Comparison of ENCODE assay signal across 8 cellular contexts in genomic region chr6:144266091-144266649, GRCh38. TPM values are rescaled to one million over a fixed set of nuclear protein-coding genes. Genes with fewer than 3 reads are reported as not detected.
DNase-seq lines count a peak whose midpoint lies in the region; ATAC-seq and TF ChIP-seq lines count a peak whose summit lies in the region.

No MANE protein-coding gene starts in this region.

- H3K9me3 Mint-ChIP-seq in GM23338, result peaks cover 14% of the 10 kb centered on the region
- peaks cover under 1% of the 10 kb centered on the region for H3K9me3 Mint-ChIP-seq in activated T-cell treated with anti-CD3 and anti-CD28 coated beads, Interleukin-2, amount 50 U/mL, for 24 hours

- H3K4me1 ChIP-seq in GM23338 (ENCODE audit: insufficient read depth) (peaks cover 27% of the 10 kb centered on the region), right atrium auricular region (peaks cover 0 to 27% of the 10 kb centered on the region in 2 donors), sigmoid colon (peaks cover 0 to 27% (median 19%) of the 10 kb centered on the region in 4 donors)

- H3K27ac Mint-ChIP-seq in GM23338, result peak overlapping the region; percentile 89
- no peak overlapping the region for H3K27ac Mint-ChIP-seq in activated T-cell treated with anti-CD3 and anti-CD28 coated beads, Interleukin-2, amount 50 U/mL, for 24 hours

- no peak overlapping the region for H2AFZ ChIP-seq in GM23338

- peaks cover 1% of the 10 kb centered on the region for H3K27me3 Mint-ChIP-seq in GM23338 (ENCODE audit: insufficient read depth, low read depth, poor library complexity)
- no peaks in the 10 kb centered on the region for H3K27me3 Mint-ChIP-seq in activated T-cell treated with anti-CD3 and anti-CD28 coated beads, Interleukin-2, amount 50 U/mL, for 24 hours

- intact Hi-C loops in sigmoid colon (cut with DNase I), result no loop called here

- no peaks in the 10 kb centered on the region for H3F3A ChIP-seq in GM23338 (replicated peaks; ENCODE audit: low read depth)

- H3K27ac ChIP-seq in GM23338 (ENCODE audit: low read depth), result peak overlapping the region; percentile 72
- peak overlapping the region; percentile 61 for H3K27ac ChIP-seq in VCaP
- H3K27ac ChIP-seq in right atrium auricular region, result peak overlapping the region; percentile 43 to 79
- H3K27ac ChIP-seq in sigmoid colon, result peak overlapping the region; percentile 35 to 68 (median 64)

- H3K4me3 ChIP-seq in GM23338 (peak overlapping the region; percentile 36), right atrium auricular region (no peak overlapping the region), sigmoid colon (peak overlapping the region in 1 of 4 donors; percentile 1)

- H3K27me3 ChIP-seq in GM23338 (ENCODE audit: insufficient read depth) (no peaks in the 10 kb centered on the region), right atrium auricular region (no peaks in the 10 kb centered on the region), sigmoid colon (no peaks in the 10 kb centered on the region)

- no peak for TF ChIP-seq POLR2A in sigmoid colon (IDR thresholded peaks at IDR 0.05)

- peaks cover 22% of the 10 kb centered on the region; the same call in 2 of the 3 replicates for H3K36me3 Mint-ChIP-seq in GM23338 (ENCODE audit: low read depth)
- H3K36me3 Mint-ChIP-seq in activated T-cell treated with anti-CD3 and anti-CD28 coated beads, Interleukin-2, amount 50 U/mL, for 24 hours (ENCODE audit: low read depth), result no peaks in the 10 kb centered on the region

- H3K4me2 ChIP-seq in GM23338, result peak overlapping the region; percentile 60

- DNase-seq in GM23338 (ENCODE audit: low spot score), result peak; percentile 92
- peak; percentile 64 for DNase-seq in right atrium auricular region (ENCODE audit: low spot score)
- DNase-seq in sigmoid colon, result peak; percentile 87
- DNase-seq in activated naive CD4-positive, alpha-beta T cell treated with Interleukin-2 at 50 U/mL for 16 hours, result no peak
- DNase-seq in activated T-cell treated with anti-CD3 and anti-CD28 coated beads, Interleukin-2, amount 50 U/mL, for 24 hours, result no peak
- DNase-seq in mesenteric fat pad (ENCODE audit: low spot score), result no peak
- no peak for DNase-seq in globus pallidus (ENCODE audit: low spot score)

- TF ChIP-seq CTCF in GM23338 (conservative IDR thresholded peaks at IDR 0.05; ENCODE audit: low read depth in 2 of 2) (no peak), VCaP (conservative IDR thresholded peaks at IDR 0.05) (no peak), right atrium auricular region (IDR thresholded peaks at IDR 0.05) (no peak), sigmoid colon (IDR thresholded peaks at IDR 0.05) (no peak)

- H3K79me2 ChIP-seq in GM23338 (replicated peaks; ENCODE audit: insufficient read depth), result no peaks in the 10 kb centered on the region

- no peaks in the 10 kb centered on the region for H3K36me3 ChIP-seq in GM23338 (ENCODE audit: insufficient read depth)
- no peaks in the 10 kb centered on the region for H3K36me3 ChIP-seq in right atrium auricular region
- no peaks in the 10 kb centered on the region for H3K36me3 ChIP-seq in sigmoid colon

- WGBS in sigmoid colon, 2 donors, result 73 to 85% methylated on average over 6 of the region's 6 CpGs

- TF ChIP-seq EP300 in sigmoid colon (IDR thresholded peaks at IDR 0.05), result peak in 3 of 4 donors; percentile 48 to 86 (median 60)

- H4K20me1 ChIP-seq in GM23338 (replicated peaks; ENCODE audit: insufficient read depth), result no peaks in the 10 kb centered on the region

- peak overlapping the region; percentile 58; the same call in 2 of the 3 replicates for H3K4me3 Mint-ChIP-seq in GM23338
- H3K4me3 Mint-ChIP-seq in activated T-cell treated with anti-CD3 and anti-CD28 coated beads, Interleukin-2, amount 50 U/mL, for 24 hours, result no peak overlapping the region

- H3K9me2 ChIP-seq in GM23338 (ENCODE audit: insufficient read depth), result no peaks in the 10 kb centered on the region

- H3K9me3 ChIP-seq in right atrium auricular region, result peaks cover 0 to 7% of the 10 kb centered on the region in 2 donors
- no peaks in the 10 kb centered on the region for H3K9me3 ChIP-seq in sigmoid colon

- peak; percentile 92 for ATAC-seq in GM23338

- peaks cover 34% of the 10 kb centered on the region for H3K4me1 Mint-ChIP-seq in GM23338
- H3K4me1 Mint-ChIP-seq in activated T-cell treated with anti-CD3 and anti-CD28 coated beads, Interleukin-2, amount 50 U/mL, for 24 hours (ENCODE audit: low read depth), result no peaks in the 10 kb centered on the region

TF ChIP-seq in GM23338, 12 proteins besides CTCF, POLR2A, EP300 and RAD21 (continues in another document):
- TF ChIP-seq ZNF462 (CRISPR knock-in tag; IDR thresholded peaks at IDR 0.05) (no peak), EZH2 (IDR thresholded peaks at IDR 0.05; ENCODE audit: low read depth, unreplicated experiment) (no peak), EZH2phosphoT487 (IDR thresholded peaks at IDR 0.05; ENCODE audit: unreplicated experiment) (no peak), NANOG (IDR thresholded peaks at IDR 0.05; ENCODE audit: borderline replicate concordance) (no peak)

RNA-seq across cellular contexts. Expression of gene UTRN, which starts 19.0 kb away (rescaled TPM):
- total RNA-seq in GM23338 (2014; rRNA removed; shearing (Covaris generic)), result 86.8 and 121 TPM in 2 replicates
- polyA plus RNA-seq in GM23338 (2016; fragmentation: Nextera tagmentation; extraction: Ambion mirVana) (34.8 and 53.9 TPM in 2 replicates), sigmoid colon (10 to 100 TPM in 2 of 3 donors, 1 to 10 TPM in 1; 9.0 to 36.7 (median 13.4) TPM)
- total RNA-seq in right atrium auricular region (10 to 100 TPM; 57.5 to 75.8 TPM), sigmoid colon (100 to 1,000 TPM in 2 of 4 donors, 10 to 100 TPM in 2; 36.2 to 143 (median 112) TPM), mesenteric fat pad (193 TPM)

Comparison
In these comparisons a context has a peak if more than half of its experiments do, and no peak if none do; other contexts are left out.
1. DNase-seq: peak in GM23338 (single experiment), right atrium auricular region (single experiment) and sigmoid colon (single experiment); none in activated naive CD4-positive, alpha-beta T cell treated with Interleukin-2 at 50 U/mL for 16 hours (single experiment), activated T-cell treated with anti-CD3 and anti-CD28 coated beads, Interleukin-2, amount 50 U/mL, for 24 hours (single experiment), mesenteric fat pad (single experiment) and globus pallidus (single experiment).
2. Peak in every context shown above with its lines, with median percentiles within 50 percentile points of each other: H3K27ac ChIP-seq.